11 cellular contexts compared by ENCODE assay signal in genomic region chr7:138656952-138657351, GRCh38. TPM values are rescaled to one million over a fixed set of nuclear protein-coding genes. Genes with fewer than 3 reads are reported as not detected.
"Had no signal": no experiment of that assay in that cellular context is flagged by ENCODE, and none has a peak within 500 bp of the region (broad histone marks: within the 10 kb centered on the region; RNA-seq: fewer than 3 reads in every experiment).

No MANE protein-coding gene starts in this region.

- ATAC-seq: HCT116, HepG2 had no signal

- H3K27ac Mint-ChIP-seq: IgD-negative memory B cell had no signal

- FAIRE-seq: HepG2 had no signal

- H3K36me3 ChIP-seq: HAP-1 had no signal

- H3K4me1 Mint-ChIP-seq: IgD-negative memory B cell had no signal

- H3K9me3 ChIP-seq: HAP-1 had no signal

- H3K4me3 ChIP-seq: GM23248, HAP-1 had no signal

- H3K4me3 Mint-ChIP-seq: IgD-negative memory B cell had no signal

- H3K27ac ChIP-seq: GM23248, HL-60 had no signal

- H3K9ac ChIP-seq: GM23248 had no signal

- H2AFZ ChIP-seq: GM23248 had no signal

- DNase-seq: GM23248, GOT3, H7, KBM-7 had no signal

- H3K4me1 ChIP-seq: HAP-1 had no signal

RNA-seq across cellular contexts. Expression of gene SVOPL, which starts 44.2 kb away (rescaled TPM):
- total RNA-seq: GM23248, H4, HepG2, HT1080 had no signal
- polyA plus RNA-seq: GM23248, HepG2, IgD-negative memory B cell had no signal
